1 cellular context compared by ENCODE assay signal in genomic region chr20:47233333-47234188, GRCh38.
TF ChIP-seq lines count a peak whose summit lies in the region.

No MANE protein-coding gene starts in this region.

TF ChIP-seq in HepG2, 621 proteins besides CTCF, POLR2A, EP300 and RAD21 (continued from another document and continues in another):
- TF ChIP-seq BCLAF1 (IDR thresholded peaks at IDR 0.05), result no peak
- TF ChIP-seq ZBTB43 (CRISPR knock-in tag; conservative IDR thresholded peaks at IDR 0.05), result peak; percentile 92
- TF ChIP-seq ZNF841 (CRISPR knock-in tag; IDR thresholded peaks at IDR 0.05; ENCODE audit: borderline replicate concordance), result no peak
- no peak for TF ChIP-seq KMT2B (CRISPR knock-in tag; IDR thresholded peaks at IDR 0.05)
- TF ChIP-seq ZNF792 (CRISPR knock-in tag; IDR thresholded peaks at IDR 0.05), result peak; percentile 93
- TF ChIP-seq ZNF160 (CRISPR knock-in tag; IDR thresholded peaks at IDR 0.05), result 0 out of 2 replicates have a peak, but pooled peaks have one; percentile 38
- no peak for TF ChIP-seq ZNF883 (CRISPR knock-in tag; IDR thresholded peaks at IDR 0.05; ENCODE audit: not compliant biosample characterization)
- TF ChIP-seq, protein P1, sequence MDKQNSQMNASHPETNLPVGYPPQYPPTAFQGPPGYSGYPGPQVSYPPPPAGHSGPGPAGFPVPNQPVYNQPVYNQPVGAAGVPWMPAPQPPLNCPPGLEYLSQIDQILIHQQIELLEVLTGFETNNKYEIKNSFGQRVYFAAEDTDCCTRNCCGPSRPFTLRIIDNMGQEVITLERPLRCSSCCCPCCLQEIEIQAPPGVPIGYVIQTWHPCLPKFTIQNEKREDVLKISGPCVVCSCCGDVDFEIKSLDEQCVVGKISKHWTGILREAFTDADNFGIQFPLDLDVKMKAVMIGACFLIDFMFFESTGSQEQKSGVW (CRISPR knock-in tag; IDR thresholded peaks at IDR 0.05; ENCODE audit: borderline replicate concordance), result no peak
- no peak for TF ChIP-seq HNRNPK (IDR thresholded peaks at IDR 0.05; ENCODE audit: low read depth, low read length, poor library complexity, severe bottlenecking)
- TF ChIP-seq THAP7 (CRISPR knock-in tag; IDR thresholded peaks at IDR 0.05), result no peak
- peak; percentile 73; the same call in 1 of the 2 replicates for TF ChIP-seq ATF2 (CRISPR knock-in tag; IDR thresholded peaks at IDR 0.05)
- no peak for TF ChIP-seq PAWR (CRISPR knock-in tag; IDR thresholded peaks at IDR 0.05; ENCODE audit: borderline replicate concordance)
- TF ChIP-seq CHD2 (IDR thresholded peaks at IDR 0.05; ENCODE audit: low read depth, low read length), result no peak
- no peak for TF ChIP-seq NFE2L1 (CRISPR knock-in tag; IDR thresholded peaks at IDR 0.05; ENCODE audit: borderline replicate concordance)
- TF ChIP-seq NFRKB (IDR thresholded peaks at IDR 0.05), result no peak
- no peak; the same call in 1 of the 2 replicates for TF ChIP-seq ARNTL (CRISPR knock-in tag; IDR thresholded peaks at IDR 0.05)
- no peak for TF ChIP-seq ZNF83 (CRISPR knock-in tag; IDR thresholded peaks at IDR 0.05; ENCODE audit: borderline replicate concordance)
- TF ChIP-seq PHF8 (CRISPR knock-in tag; IDR thresholded peaks at IDR 0.05), result no peak
- peak in 1 of 2 experiments; percentile 79; a peak in 2 of 4 replicates for TF ChIP-seq KLF16 (CRISPR knock-in tag; IDR thresholded peaks at IDR 0.05)
- 0 out of 2 replicates have a peak, but pooled peaks have one; percentile 49 for TF ChIP-seq MEF2D (CRISPR knock-in tag; IDR thresholded peaks at IDR 0.05)
- no peak for TF ChIP-seq YY1 (IDR thresholded peaks at IDR 0.05; ENCODE audit: insufficient read depth, insufficient replicate concordance, low read depth, low read length)
- TF ChIP-seq ZNF619 (CRISPR knock-in tag; IDR thresholded peaks at IDR 0.05), result 0 out of 2 replicates have a peak, but pooled peaks have one; percentile 35
- TF ChIP-seq PTBP1 (IDR thresholded peaks at IDR 0.05; ENCODE audit: low read depth, low read length, poor library complexity, severe bottlenecking), result no peak
- TF ChIP-seq SIN3B (IDR thresholded peaks at IDR 0.05; ENCODE audit: low read length), result no peak
- TF ChIP-seq ZBTB14 (CRISPR knock-in tag; IDR thresholded peaks at IDR 0.05), result no peak
- peak; percentile 88 for TF ChIP-seq ZSCAN21 (CRISPR knock-in tag; IDR thresholded peaks at IDR 0.05; ENCODE audit: borderline replicate concordance)
- peak; percentile 84 for TF ChIP-seq YEATS2 (CRISPR knock-in tag; IDR thresholded peaks at IDR 0.05; ENCODE audit: borderline replicate concordance)
- peak; percentile 100 for TF ChIP-seq HNF4A (CRISPR knock-in tag; IDR thresholded peaks at IDR 0.05)
- no peak for TF ChIP-seq ZNF790 (CRISPR knock-in tag; IDR thresholded peaks at IDR 0.05; ENCODE audit: borderline replicate concordance)
- TF ChIP-seq RBFOX2 (IDR thresholded peaks at IDR 0.05; ENCODE audit: low read depth, low read length), result no peak
- peak in 1 of 2 experiments; percentile 76; a peak in 2 of 4 replicates for TF ChIP-seq REST (IDR thresholded peaks at IDR 0.05; ENCODE audit: borderline replicate concordance in 1 of 2, low read depth in 1 of 2, low read length in 2 of 2)
- peak; percentile 73; the same call in 1 of the 2 replicates for TF ChIP-seq ZBTB7B (CRISPR knock-in tag; IDR thresholded peaks at IDR 0.05)
- peak; percentile 100 for TF ChIP-seq NCOR1 (IDR thresholded peaks at IDR 0.05; ENCODE audit: borderline replicate concordance, low read length)
- TF ChIP-seq, protein P2, sequence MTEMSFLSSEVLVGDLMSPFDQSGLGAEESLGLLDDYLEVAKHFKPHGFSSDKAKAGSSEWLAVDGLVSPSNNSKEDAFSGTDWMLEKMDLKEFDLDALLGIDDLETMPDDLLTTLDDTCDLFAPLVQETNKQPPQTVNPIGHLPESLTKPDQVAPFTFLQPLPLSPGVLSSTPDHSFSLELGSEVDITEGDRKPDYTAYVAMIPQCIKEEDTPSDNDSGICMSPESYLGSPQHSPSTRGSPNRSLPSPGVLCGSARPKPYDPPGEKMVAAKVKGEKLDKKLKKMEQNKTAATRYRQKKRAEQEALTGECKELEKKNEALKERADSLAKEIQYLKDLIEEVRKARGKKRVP (CRISPR knock-in tag; IDR thresholded peaks at IDR 0.05), result no peak
- TF ChIP-seq ZNF329 (CRISPR knock-in tag; IDR thresholded peaks at IDR 0.05; ENCODE audit: low read depth), result no peak
- TF ChIP-seq ZNF180 (CRISPR knock-in tag; IDR thresholded peaks at IDR 0.05; ENCODE audit: borderline replicate concordance, low read depth), result no peak
- peak; percentile 65; the same call in 1 of the 2 replicates for TF ChIP-seq ZNF44 (CRISPR knock-in tag; IDR thresholded peaks at IDR 0.05)
- TF ChIP-seq ZNF33A (CRISPR knock-in tag; IDR thresholded peaks at IDR 0.05; ENCODE audit: borderline replicate concordance), result no peak
- no peak for TF ChIP-seq ATF7 (IDR thresholded peaks at IDR 0.05)
- no peak for TF ChIP-seq ATF7 (CRISPR knock-in tag; IDR thresholded peaks at IDR 0.05)
- TF ChIP-seq ASH2L (IDR thresholded peaks at IDR 0.05; ENCODE audit: insufficient read length, low read depth, low read length), result peak; percentile 88
- no peak for TF ChIP-seq TEAD2 (CRISPR knock-in tag; IDR thresholded peaks at IDR 0.05)
- no peak for TF ChIP-seq NR3C1 (CRISPR knock-in tag; IDR thresholded peaks at IDR 0.05)
- TF ChIP-seq SRSF4 (IDR thresholded peaks at IDR 0.05; ENCODE audit: low read depth, low read length, poor library complexity, severe bottlenecking), result no peak
- TF ChIP-seq IKZF4 (CRISPR knock-in tag; IDR thresholded peaks at IDR 0.05; ENCODE audit: borderline replicate concordance, low read depth, not compliant biosample characterization), result peak; percentile 81
- no peak for TF ChIP-seq GZF1 (CRISPR knock-in tag; IDR thresholded peaks at IDR 0.05)
- TF ChIP-seq ZNF713 (CRISPR knock-in tag; IDR thresholded peaks at IDR 0.05), result no peak
- TF ChIP-seq IRX3 (CRISPR knock-in tag; IDR thresholded peaks at IDR 0.05; ENCODE audit: borderline replicate concordance, low read depth), result no peak
- TF ChIP-seq HOXD1 (CRISPR knock-in tag; IDR thresholded peaks at IDR 0.05), result peak; percentile 58; the same call in 1 of the 2 replicates
- TF ChIP-seq NPAS2 (CRISPR knock-in tag; IDR thresholded peaks at IDR 0.05; ENCODE audit: borderline replicate concordance), result no peak
- TF ChIP-seq MIXL1 (CRISPR knock-in tag; IDR thresholded peaks at IDR 0.05), result peak; percentile 91
- TF ChIP-seq NR0B2 (CRISPR knock-in tag; IDR thresholded peaks at IDR 0.05), result no peak
- no peak for TF ChIP-seq SIN3A (IDR thresholded peaks at IDR 0.05; ENCODE audit: borderline replicate concordance, low read depth, low read length)
- TF ChIP-seq ERF (CRISPR knock-in tag; IDR thresholded peaks at IDR 0.05), result peak; percentile 95
- no peak for TF ChIP-seq IKZF1 (IDR thresholded peaks at IDR 0.05)
- TF ChIP-seq ZNF773 (CRISPR knock-in tag; IDR thresholded peaks at IDR 0.05; ENCODE audit: borderline replicate concordance), result no peak; the same call in 1 of the 2 replicates
- no peak for TF ChIP-seq CREB3 (CRISPR knock-in tag; IDR thresholded peaks at IDR 0.05)
- TF ChIP-seq ZMYM4 (CRISPR knock-in tag; IDR thresholded peaks at IDR 0.05), result peak; percentile 92
- TF ChIP-seq ZNF205 (CRISPR knock-in tag; IDR thresholded peaks at IDR 0.05), result peak; percentile 85; the same call in 1 of the 2 replicates
- TF ChIP-seq RARG (CRISPR knock-in tag; IDR thresholded peaks at IDR 0.05; ENCODE audit: low read depth), result no peak
- TF ChIP-seq AHR (CRISPR knock-in tag; IDR thresholded peaks at IDR 0.05), result no peak
- TF ChIP-seq RELA (CRISPR knock-in tag; IDR thresholded peaks at IDR 0.05), result no peak
- peak; percentile 94 for TF ChIP-seq CEBPG (CRISPR knock-in tag; IDR thresholded peaks at IDR 0.05)
